In the genomic region with DNA sequence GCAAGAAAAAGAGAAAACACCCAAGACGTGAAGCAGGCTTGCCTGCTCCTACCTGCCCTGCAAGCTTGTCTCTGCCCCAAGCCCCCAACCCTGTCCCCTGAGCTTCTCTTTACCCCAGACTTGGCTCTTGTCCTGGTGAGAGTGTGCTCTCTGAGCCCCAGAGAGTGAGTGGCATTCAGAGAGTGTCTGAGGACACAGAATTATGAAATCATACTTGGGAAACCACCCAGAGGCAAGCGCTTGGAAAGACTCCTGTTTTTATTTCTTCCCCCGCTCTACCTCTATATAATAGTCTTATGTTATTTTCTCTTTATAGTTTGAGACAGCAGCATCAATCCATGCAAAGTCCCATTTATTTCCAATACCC, we compare ENCODE assay signal across 18 cellular contexts.
DNase-seq lines count a peak whose midpoint lies in the region; ATAC-seq and TF ChIP-seq lines count a peak whose summit lies in the region.
"Had no signal": no experiment of that assay in that cellular context is flagged by ENCODE, and none has a peak within 500 bp of the region (broad histone marks: within the 10 kb centered on the region; RNA-seq: fewer than 3 reads in every experiment).

No MANE protein-coding gene starts in this region.

- peaks cover 1% of the 10 kb centered on the region for H3K9me3 Mint-ChIP-seq in glutamatergic neuron (ENCODE audit: unreplicated experiment)
- H3K9me3 Mint-ChIP-seq: activated naive CD8-positive, alpha-beta T cell treated with anti-CD3 and anti-CD28 coated beads, Interleukin-2, amount 50 U/mL, for 24 hours; CD4-positive, alpha-beta memory T cell; T-helper 2 cell treated with Interferon-gamma antibody and Interleukin-4, amounts not matched to agents 5 μg/mL and 100 μg/mL, for 36 hours had no signal

- peaks cover 4% of the 10 kb centered on the region for H3K27me3 Mint-ChIP-seq in glutamatergic neuron (ENCODE audit: unreplicated experiment)
- H3K27me3 Mint-ChIP-seq: activated naive CD8-positive, alpha-beta T cell treated with anti-CD3 and anti-CD28 coated beads, Interleukin-2, amount 50 U/mL, for 24 hours had no signal

- ATAC-seq in body of pancreas (peak; percentile 63), SK-N-SH treated with all-trans-retinoic acid at 6 μM for 48 hours (no peak)
- ATAC-seq: activated naive CD8-positive, alpha-beta T cell treated with anti-CD3 and anti-CD28 coated beads, Interleukin-2, amount 50 U/mL, for 24 hours; WTC11 had no signal

- peak overlapping the region in 3 of 4 donors; percentile 24 to 67 (median 66) for H3K27ac ChIP-seq in body of pancreas
- H3K27ac ChIP-seq in left ventricle myocardium inferior (replicated peaks), result peak overlapping the region; percentile 85
- H3K27ac ChIP-seq in muscle layer of duodenum (ENCODE audit: low read length), result peak overlapping the region; percentile 54
- peak overlapping the region; percentile 63 to 67 for H3K27ac ChIP-seq in testis
- H3K27ac ChIP-seq: thyroid gland had no signal

- H3K4me3 ChIP-seq in body of pancreas, result no peak overlapping the region
- H3K4me3 ChIP-seq in left ventricle myocardium inferior, result no peak overlapping the region
- H3K4me3 ChIP-seq in muscle layer of duodenum (ENCODE audit: low read depth in 1 of 2, low read length in 2 of 2), result no peak overlapping the region
- no peak overlapping the region for H3K4me3 ChIP-seq in testis
- H3K4me3 ChIP-seq: cardiac muscle cell, spleen, thyroid gland had no signal

- TF ChIP-seq POLR2A in body of pancreas (IDR thresholded peaks at IDR 0.05) (no peak), testis (IDR thresholded peaks at IDR 0.05) (no peak)

- DNase-seq in body of pancreas (no peak), left ventricle myocardium inferior (no peak), testis (no peak), glutamatergic neuron (no peak), midbrain (lab: John Stamatoyannopoulos, UW) (no peak), AML-193 (lab: John Stamatoyannopoulos, UW) (no peak)
- DNase-seq: activated naive CD8-positive, alpha-beta T cell treated with anti-CD3 and anti-CD28 coated beads, Interleukin-2, amount 50 U/mL, for 24 hours; CD4-positive, alpha-beta memory T cell; kidney; NCI-H1436; NCI-H2171; thyroid gland had no signal

- H3K36me3 ChIP-seq in body of pancreas (replicated peaks in 1 of 2; ENCODE audit: insufficient read depth in 1 of 2, low read depth in 2 of 2) (no peaks in the 10 kb centered on the region), left ventricle myocardium inferior (no peaks in the 10 kb centered on the region), muscle layer of duodenum (ENCODE audit: control insufficient read depth in 1 of 2, insufficient read depth in 2 of 2, low read length in 2 of 2) (no peaks in the 10 kb centered on the region), testis (ENCODE audit: low read depth, missing control alignments) (no peaks in the 10 kb centered on the region)
- H3K36me3 ChIP-seq: cardiac muscle cell, spleen, thyroid gland had no signal

- H3K4me3 Mint-ChIP-seq in glutamatergic neuron (ENCODE audit: unreplicated experiment), result no peak overlapping the region
- H3K4me3 Mint-ChIP-seq: activated naive CD8-positive, alpha-beta T cell treated with anti-CD3 and anti-CD28 coated beads, Interleukin-2, amount 50 U/mL, for 24 hours; CD4-positive, alpha-beta memory T cell; T-helper 2 cell treated with Interferon-gamma antibody and Interleukin-4, amounts not matched to agents 5 μg/mL and 100 μg/mL, for 36 hours; WTC11 had no signal

- 49 to 54% methylated on average over 3 of the region's 3 CpGs for WGBS in body of pancreas, 2 donors
- WGBS in testis, 2 donors, result 38 to 46% methylated on average over 3 of the region's 3 CpGs

- no peaks in the 10 kb centered on the region for H3K9me3 ChIP-seq in body of pancreas
- no peaks in the 10 kb centered on the region for H3K9me3 ChIP-seq in left ventricle myocardium inferior (replicated peaks)
- H3K9me3 ChIP-seq in muscle layer of duodenum (ENCODE audit: control insufficient read depth in 1 of 2, low read length in 2 of 2), result no peaks in the 10 kb centered on the region
- H3K9me3 ChIP-seq in testis, result no peaks in the 10 kb centered on the region
- H3K9me3 ChIP-seq: spleen, thyroid gland had no signal

- H3K4me1 ChIP-seq in body of pancreas (peaks cover 27% of the 10 kb centered on the region), left ventricle myocardium inferior (peaks cover 35% of the 10 kb centered on the region), muscle layer of duodenum (ENCODE audit: control insufficient read depth in 1 of 2, insufficient read depth in 2 of 2, low read length in 2 of 2) (peaks cover 11 to 15% of the 10 kb centered on the region in 2 donors), testis (peaks cover 50% of the 10 kb centered on the region)

- H3K36me3 Mint-ChIP-seq in glutamatergic neuron (ENCODE audit: unreplicated experiment), result no peaks in the 10 kb centered on the region
- H3K36me3 Mint-ChIP-seq: CD4-positive, alpha-beta memory T cell had no signal

- TF ChIP-seq CTCF in body of pancreas (IDR thresholded peaks at IDR 0.05) (no peak), left ventricle myocardium inferior (IDR thresholded peaks at IDR 0.05; ENCODE audit: borderline replicate concordance) (no peak), testis (IDR thresholded peaks at IDR 0.05) (no peak), glutamatergic neuron (IDR thresholded peaks at IDR 0.05; ENCODE audit: partially characterized antibody, unreplicated experiment) (no peak)

- intact Hi-C loops in body of pancreas (cut with DNase I) (no loop called here), left ventricle myocardium inferior (cut with micrococcal nuclease) (no loop called here), testis (cut with DNase I; ENCODE audit: low total_unique reads) (no loop called here)

- no peaks in the 10 kb centered on the region for H3K27me3 ChIP-seq in body of pancreas
- H3K27me3 ChIP-seq in left ventricle myocardium inferior (ENCODE audit: low read depth), result no peaks in the 10 kb centered on the region
- no peaks in the 10 kb centered on the region for H3K27me3 ChIP-seq in muscle layer of duodenum (ENCODE audit: low read depth, low read length)
- H3K27me3 ChIP-seq in testis, result no peaks in the 10 kb centered on the region
- H3K27me3 ChIP-seq: cardiac muscle cell, spleen, thyroid gland had no signal

- no peak overlapping the region for H3K27ac Mint-ChIP-seq in glutamatergic neuron (ENCODE audit: unreplicated experiment)
- H3K27ac Mint-ChIP-seq: activated naive CD8-positive, alpha-beta T cell treated with anti-CD3 and anti-CD28 coated beads, Interleukin-2, amount 50 U/mL, for 24 hours; CD4-positive, alpha-beta memory T cell; T-helper 2 cell treated with Interferon-gamma antibody and Interleukin-4, amounts not matched to agents 5 μg/mL and 100 μg/mL, for 36 hours; WTC11 had no signal

- H3K4me1 Mint-ChIP-seq in glutamatergic neuron (ENCODE audit: low read depth, unreplicated experiment), result peaks cover 5% of the 10 kb centered on the region
- H3K4me1 Mint-ChIP-seq: activated naive CD8-positive, alpha-beta T cell treated with anti-CD3 and anti-CD28 coated beads, Interleukin-2, amount 50 U/mL, for 24 hours; CD4-positive, alpha-beta memory T cell had no signal

TF ChIP-seq in SK-N-SH treated with all-trans-retinoic acid at 6 μM for 48 hours, 23 proteins besides CTCF, POLR2A, EP300 and RAD21 (continues in another document):
- TF ChIP-seq, protein P1, sequence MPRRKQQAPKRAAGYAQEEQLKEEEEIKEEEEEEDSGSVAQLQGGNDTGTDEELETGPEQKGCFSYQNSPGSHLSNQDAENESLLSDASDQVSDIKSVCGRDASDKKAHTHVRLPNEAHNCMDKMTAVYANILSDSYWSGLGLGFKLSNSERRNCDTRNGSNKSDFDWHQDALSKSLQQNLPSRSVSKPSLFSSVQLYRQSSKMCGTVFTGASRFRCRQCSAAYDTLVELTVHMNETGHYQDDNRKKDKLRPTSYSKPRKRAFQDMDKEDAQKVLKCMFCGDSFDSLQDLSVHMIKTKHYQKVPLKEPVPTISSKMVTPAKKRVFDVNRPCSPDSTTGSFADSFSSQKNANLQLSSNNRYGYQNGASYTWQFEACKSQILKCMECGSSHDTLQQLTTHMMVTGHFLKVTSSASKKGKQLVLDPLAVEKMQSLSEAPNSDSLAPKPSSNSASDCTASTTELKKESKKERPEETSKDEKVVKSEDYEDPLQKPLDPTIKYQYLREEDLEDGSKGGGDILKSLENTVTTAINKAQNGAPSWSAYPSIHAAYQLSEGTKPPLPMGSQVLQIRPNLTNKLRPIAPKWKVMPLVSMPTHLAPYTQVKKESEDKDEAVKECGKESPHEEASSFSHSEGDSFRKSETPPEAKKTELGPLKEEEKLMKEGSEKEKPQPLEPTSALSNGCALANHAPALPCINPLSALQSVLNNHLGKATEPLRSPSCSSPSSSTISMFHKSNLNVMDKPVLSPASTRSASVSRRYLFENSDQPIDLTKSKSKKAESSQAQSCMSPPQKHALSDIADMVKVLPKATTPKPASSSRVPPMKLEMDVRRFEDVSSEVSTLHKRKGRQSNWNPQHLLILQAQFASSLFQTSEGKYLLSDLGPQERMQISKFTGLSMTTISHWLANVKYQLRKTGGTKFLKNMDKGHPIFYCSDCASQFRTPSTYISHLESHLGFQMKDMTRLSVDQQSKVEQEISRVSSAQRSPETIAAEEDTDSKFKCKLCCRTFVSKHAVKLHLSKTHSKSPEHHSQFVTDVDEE (CRISPR knock-in tag; IDR thresholded peaks at IDR 0.05), result no peak
- TF ChIP-seq ZFP3 (CRISPR knock-in tag; IDR thresholded peaks at IDR 0.05), result no peak
- no peak for TF ChIP-seq PATZ1 (CRISPR knock-in tag; IDR thresholded peaks at IDR 0.05; ENCODE audit: borderline replicate concordance)
